ENCODE assay signal across 8 cellular contexts in the genomic region with DNA sequence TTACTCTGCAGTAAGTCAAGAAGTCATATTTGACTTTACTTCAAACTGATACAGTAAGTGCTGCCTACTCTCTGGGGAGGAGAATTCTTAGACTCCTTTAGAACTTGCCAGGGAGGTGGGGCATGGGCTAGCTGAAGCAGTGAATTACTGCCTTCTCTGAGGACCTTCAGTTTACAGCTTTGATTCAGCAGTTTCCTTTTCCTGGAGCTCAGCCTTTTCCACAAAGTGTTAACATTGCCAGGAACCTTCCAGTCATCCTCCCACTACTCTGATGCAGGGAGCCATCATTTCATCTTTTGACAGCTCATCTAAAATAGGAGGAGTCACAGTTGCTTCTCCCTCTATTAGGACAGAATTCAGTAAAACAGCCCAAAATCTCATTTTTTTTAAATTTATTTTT. TPM values are rescaled to one million over a fixed set of nuclear protein-coding genes. Genes with fewer than 3 reads are reported as not detected.
DNase-seq lines count a peak whose midpoint lies in the region; TF ChIP-seq lines count a peak whose summit lies in the region.

No MANE protein-coding gene starts in this region.

- no peak overlapping the region for H4K91ac ChIP-seq in H9 (ENCODE audit: insufficient read length, low read depth, low read length)

- H2BK120ac ChIP-seq in H9 (ENCODE audit: low read depth, low read length, poor library complexity, severe bottlenecking), result no peak overlapping the region

- H3K79me2 ChIP-seq in H9 (ENCODE audit: insufficient read depth, low read length), result no peaks in the 10 kb centered on the region

- no peak overlapping the region for H2BK20ac ChIP-seq in H9 (ENCODE audit: low read depth, low read length, poor library complexity, severe bottlenecking)

- H3K9ac ChIP-seq in H9 (ENCODE audit: extremely low read depth, insufficient read length, low read length) (no peak overlapping the region), muscle layer of colon (ENCODE audit: low read length) (no peak overlapping the region)

- H3K27me3 Mint-ChIP-seq in H9 (ENCODE audit: low read depth), result no peaks in the 10 kb centered on the region
- H3K27me3 Mint-ChIP-seq in activated T-helper 2 cell treated with anti-CD3 and anti-CD28 coated beads, Interferon-gamma antibody, Interleukin-2, Interleukin-4, amounts not matched to agents 10 μg/mL and 5 μg/mL and 100 μg/mL, durations not matched to agents 14 hours and 24 hours and 36 hours (ENCODE audit: low read depth), result no peaks in the 10 kb centered on the region

- H3K27me3 ChIP-seq in H9 (ENCODE audit: insufficient read depth, low read length), result no peaks in the 10 kb centered on the region
- no peaks in the 10 kb centered on the region for H3K27me3 ChIP-seq in muscle layer of colon (ENCODE audit: control insufficient read depth in 1 of 2, insufficient read depth in 2 of 2, low read length in 2 of 2)
- H3K27me3 ChIP-seq in H7 (ENCODE audit: control insufficient read depth, insufficient read depth, low read length), result no peaks in the 10 kb centered on the region
- H3K27me3 ChIP-seq in WERI-Rb-1 (ENCODE audit: insufficient read depth, low read depth, severe bottlenecking), result no peaks in the 10 kb centered on the region

- H3K14ac ChIP-seq in H9 (ENCODE audit: insufficient read depth, low read length), result no peak overlapping the region

- DNase-seq in AG08396 (ENCODE audit: low spot score) (peak; percentile 7), H9 (no peak), GM10266 (ENCODE audit: extremely low spot score) (no peak), H7 (no peak), WERI-Rb-1 (no peak), T1000 (lab: John Stamatoyannopoulos, UW) (no peak)
- DNase-seq in activated T-helper 2 cell treated with anti-CD3 and anti-CD28 coated beads, Interferon-gamma antibody, Interleukin-2, Interleukin-4, amounts not matched to agents 10 μg/mL and 5 μg/mL and 100 μg/mL, durations not matched to agents 14 hours and 24 hours and 36 hours (ENCODE audit: low spot score), result no peak

- no peak overlapping the region for H3K23ac ChIP-seq in H9 (ENCODE audit: insufficient read length, low read depth, low read length)

- H3K9me3 Mint-ChIP-seq in H9, result no peaks in the 10 kb centered on the region
- no peaks in the 10 kb centered on the region for H3K9me3 Mint-ChIP-seq in activated T-helper 2 cell treated with anti-CD3 and anti-CD28 coated beads, Interferon-gamma antibody, Interleukin-2, Interleukin-4, amounts not matched to agents 10 μg/mL and 5 μg/mL and 100 μg/mL, durations not matched to agents 14 hours and 24 hours and 36 hours

- no peak overlapping the region for H3K56ac ChIP-seq in H9 (ENCODE audit: insufficient read length, low read depth, low read length)

- H3K27ac ChIP-seq in H9 (ENCODE audit: insufficient read length, low read depth, low read length) (no peak overlapping the region), muscle layer of colon (ENCODE audit: low read depth, low read length) (peak overlapping the region; percentile 24), WERI-Rb-1 (no peak overlapping the region)

- no peak overlapping the region for H3K4ac ChIP-seq in H9 (ENCODE audit: low read depth, low read length)

- H4K20me1 ChIP-seq in H9 (ENCODE audit: control insufficient read depth, insufficient read depth, insufficient read length), result peaks cover 3% of the 10 kb centered on the region

- no peak overlapping the region for H3K18ac ChIP-seq in H9 (ENCODE audit: insufficient read length, low read depth, low read length)

- no peaks in the 10 kb centered on the region for H3K4me1 ChIP-seq in H9 (ENCODE audit: insufficient read depth, low read length)
- H3K4me1 ChIP-seq in muscle layer of colon (ENCODE audit: insufficient read depth, low read length), result peaks cover 15% of the 10 kb centered on the region

- H4K8ac ChIP-seq in H9 (replicated peaks; ENCODE audit: insufficient read length, low read depth, low read length), result no peak overlapping the region

- no peak overlapping the region for H2BK12ac ChIP-seq in H9 (ENCODE audit: insufficient read length, low read depth, low read length)

- peak overlapping the region in 2 of 3 experiments; percentile 50 to 87; a peak in 3 of 7 replicates for H3K27ac Mint-ChIP-seq in H9
- peak overlapping the region; percentile 31 for H3K27ac Mint-ChIP-seq in activated T-helper 2 cell treated with anti-CD3 and anti-CD28 coated beads, Interferon-gamma antibody, Interleukin-2, Interleukin-4, amounts not matched to agents 10 μg/mL and 5 μg/mL and 100 μg/mL, durations not matched to agents 14 hours and 24 hours and 36 hours

- H2BK15ac ChIP-seq in H9 (ENCODE audit: low read depth, low read length), result no peak overlapping the region

- no peak overlapping the region for H3T11ph ChIP-seq in H9 (ENCODE audit: low read length)

- no peak overlapping the region for H2AFZ ChIP-seq in H9 (ENCODE audit: low read length)

- no peak overlapping the region for H2AK5ac ChIP-seq in H9 (ENCODE audit: insufficient read length, low read length)

- no peak overlapping the region for H3K4me3 ChIP-seq in muscle layer of colon (ENCODE audit: low read depth in 1 of 2, low read length in 2 of 2)
- H3K4me3 ChIP-seq in H7 (ENCODE audit: insufficient read depth, low read depth, low read length), result no peak overlapping the region
- H3K4me3 ChIP-seq in WERI-Rb-1 (ENCODE audit: low read depth, low read length), result no peak overlapping the region

- intact Hi-C loops in activated T-helper 2 cell treated with anti-CD3 and anti-CD28 coated beads, Interferon-gamma antibody, Interleukin-2, Interleukin-4, amounts not matched to agents 10 μg/mL and 5 μg/mL and 100 μg/mL, durations not matched to agents 14 hours and 24 hours and 36 hours (cut with micrococcal nuclease), result loop anchor here (1.0 kb wide), 2 partner anchors 104 to 126 kb away; no protein-coding TSS in a partner anchor

- no peaks in the 10 kb centered on the region for H3K4me1 Mint-ChIP-seq in H9
- peaks cover 9% of the 10 kb centered on the region for H3K4me1 Mint-ChIP-seq in activated T-helper 2 cell treated with anti-CD3 and anti-CD28 coated beads, Interferon-gamma antibody, Interleukin-2, Interleukin-4, amounts not matched to agents 10 μg/mL and 5 μg/mL and 100 μg/mL, durations not matched to agents 14 hours and 24 hours and 36 hours (ENCODE audit: low read depth)

- H3K4me3 Mint-ChIP-seq in H9, result no peak overlapping the region
- no peak overlapping the region for H3K4me3 Mint-ChIP-seq in activated T-helper 2 cell treated with anti-CD3 and anti-CD28 coated beads, Interferon-gamma antibody, Interleukin-2, Interleukin-4, amounts not matched to agents 10 μg/mL and 5 μg/mL and 100 μg/mL, durations not matched to agents 14 hours and 24 hours and 36 hours (ENCODE audit: low read depth)

- peaks cover 29 to 72% (median 60%) of the 10 kb centered on the region in 3 experiments; a peak in 6 of 7 replicates for H3K36me3 Mint-ChIP-seq in H9 (ENCODE audit: insufficient read depth in 1 of 3, low read depth in 3 of 3)
- peaks cover 77% of the 10 kb centered on the region for H3K36me3 Mint-ChIP-seq in activated T-helper 2 cell treated with anti-CD3 and anti-CD28 coated beads, Interferon-gamma antibody, Interleukin-2, Interleukin-4, amounts not matched to agents 10 μg/mL and 5 μg/mL and 100 μg/mL, durations not matched to agents 14 hours and 24 hours and 36 hours (ENCODE audit: low read depth)

- no peaks in the 10 kb centered on the region for H3K9me3 ChIP-seq in H9 (ENCODE audit: control insufficient read depth, low read depth, low read length)
- no peaks in the 10 kb centered on the region for H3K9me3 ChIP-seq in muscle layer of colon (ENCODE audit: low read length)
- H3K9me3 ChIP-seq in WERI-Rb-1 (ENCODE audit: severe bottlenecking), result no peaks in the 10 kb centered on the region

- TF ChIP-seq CTCF in H9 (conservative IDR thresholded peaks at IDR 0.05) (no peak), GM10266 (IDR thresholded peaks at IDR 0.05; ENCODE audit: control insufficient read depth, insufficient read depth, low read depth, missing control alignments) (no peak), WERI-Rb-1 (IDR thresholded peaks at IDR 0.05; ENCODE audit: low read depth, low read length) (no peak)

- no peaks in the 10 kb centered on the region for H3K79me1 ChIP-seq in H9 (ENCODE audit: insufficient read depth, low read depth, low read length, poor library complexity, severe bottlenecking)

- no peaks in the 10 kb centered on the region for H3K23me2 ChIP-seq in H9 (ENCODE audit: insufficient read length, low read depth, low read length, poor library complexity, severe bottlenecking)

- H2BK5ac ChIP-seq in H9 (ENCODE audit: insufficient read length, low read length), result no peak overlapping the region

- H4K5ac ChIP-seq in H9 (ENCODE audit: insufficient read length, low read depth, low read length), result no peak overlapping the region

- no peak overlapping the region for H3K4me2 ChIP-seq in H9 (ENCODE audit: insufficient read depth, insufficient read length, low read length)

- H3K36me3 ChIP-seq in muscle layer of colon (ENCODE audit: insufficient read depth, low read length), result peaks cover 57% of the 10 kb centered on the region
- H3K36me3 ChIP-seq in H7 (replicated peaks; ENCODE audit: control insufficient read depth, insufficient read depth, low read length), result peaks cover 29% of the 10 kb centered on the region
- peaks cover 69% of the 10 kb centered on the region for H3K36me3 ChIP-seq in WERI-Rb-1

RNA-seq across cellular contexts. Expression of a gene that starts 42.7 kb away (rescaled TPM):
- 161 and 171 TPM in 2 replicates for total RNA-seq in H9 (2021)
- 174 and 187 TPM in 2 replicates for total RNA-seq in activated T-helper 2 cell treated with anti-CD3 and anti-CD28 coated beads, Interferon-gamma antibody, Interleukin-2, Interleukin-4, amounts not matched to agents 10 μg/mL and 5 μg/mL and 100 μg/mL, durations not matched to agents 14 hours and 24 hours and 36 hours
- total RNA-seq in H7 (2014; rRNA removed; shearing (Covaris generic)), result 132 and 194 TPM in 2 replicates
